In genomic region chr3:170062068-170062467, GRCh38 we compare ENCODE assay signal across 2 cellular contexts.
TF ChIP-seq lines count a peak whose summit lies in the region.

No MANE protein-coding gene starts in this region.

TF ChIP-seq in WTC11, 78 proteins besides CTCF, POLR2A, EP300 and RAD21:
- TF ChIP-seq IRF2 (CRISPR knock-in tag; IDR thresholded peaks at IDR 0.05; ENCODE audit: borderline replicate concordance, low read depth) (no peak), USF2 (CRISPR knock-in tag; IDR thresholded peaks at IDR 0.05) (no peak), E2F5 (CRISPR knock-in tag; IDR thresholded peaks at IDR 0.05) (no peak), NFYB (CRISPR knock-in tag; conservative IDR thresholded peaks at IDR 0.05; ENCODE audit: low read depth) (no peak), NFATC4 (CRISPR knock-in tag; IDR thresholded peaks at IDR 0.05) (no peak), ZNF396 (CRISPR knock-in tag; IDR thresholded peaks at IDR 0.05; ENCODE audit: borderline replicate concordance) (no peak), ZNF263 (CRISPR knock-in tag; IDR thresholded peaks at IDR 0.05; ENCODE audit: low read depth) (no peak), ZNF219 (CRISPR knock-in tag; IDR thresholded peaks at IDR 0.05; ENCODE audit: borderline replicate concordance) (no peak), HMGXB4 (CRISPR knock-in tag; IDR thresholded peaks at IDR 0.05) (no peak), GABPB1 (CRISPR knock-in tag; IDR thresholded peaks at IDR 0.05) (no peak), ZNF671 (CRISPR knock-in tag; IDR thresholded peaks at IDR 0.05) (no peak), NR1H2 (CRISPR knock-in tag; IDR thresholded peaks at IDR 0.05) (no peak), ERG (CRISPR knock-in tag; IDR thresholded peaks at IDR 0.05) (no peak), JAZF1 (CRISPR knock-in tag; IDR thresholded peaks at IDR 0.05) (no peak), HMGA2 (CRISPR knock-in tag; IDR thresholded peaks at IDR 0.05) (no peak), ZBTB21 (CRISPR knock-in tag; IDR thresholded peaks at IDR 0.05; ENCODE audit: borderline replicate concordance) (no peak), ZBTB43 (CRISPR knock-in tag; IDR thresholded peaks at IDR 0.05) (no peak), ZNF281 (CRISPR knock-in tag; IDR thresholded peaks at IDR 0.05) (no peak)

TF ChIP-seq in H1, 55 proteins besides CTCF, POLR2A, EP300 and RAD21:
- TF ChIP-seq JUN (IDR thresholded peaks at IDR 0.05; ENCODE audit: low read depth, low read length) = no peak
- TF ChIP-seq TAF1 (IDR thresholded peaks at IDR 0.05; ENCODE audit: low read depth, low read length) = no peak
- no peak for TF ChIP-seq EZH2 (IDR thresholded peaks at IDR 0.05; ENCODE audit: low read depth, low read length, severe bottlenecking)
- no peak for TF ChIP-seq HDAC6 (IDR thresholded peaks at IDR 0.05; ENCODE audit: low read depth, low read length)
- TF ChIP-seq MAX (IDR thresholded peaks at IDR 0.05) = no peak
- TF ChIP-seq CREB1 (IDR thresholded peaks at IDR 0.05) = no peak
- TF ChIP-seq RBBP5 (IDR thresholded peaks at IDR 0.05; ENCODE audit: borderline replicate concordance, low read depth, low read length) = no peak
- TF ChIP-seq RNF2 (IDR thresholded peaks at IDR 0.05; ENCODE audit: borderline replicate concordance, low read depth, low read length, missing control alignments, poor library complexity, severe bottlenecking) = no peak
- TF ChIP-seq SP1 (IDR thresholded peaks at IDR 0.05; ENCODE audit: low read depth, low read length) = no peak
- TF ChIP-seq ATF3 (IDR thresholded peaks at IDR 0.05; ENCODE audit: insufficient read depth, low read depth, low read length) = no peak
- TF ChIP-seq PHF8 (conservative IDR thresholded peaks at IDR 0.05; ENCODE audit: low read depth, low read length) = no peak
- no peak for TF ChIP-seq POU5F1 (IDR thresholded peaks at IDR 0.05; ENCODE audit: low read depth, low read length)
- no peak for TF ChIP-seq NANOG (IDR thresholded peaks at IDR 0.05; ENCODE audit: insufficient read depth, low read depth, low read length, poor library complexity, severe bottlenecking)
- no peak for TF ChIP-seq CHD7 (IDR thresholded peaks at IDR 0.05; ENCODE audit: insufficient replicate concordance, low read length)
- TF ChIP-seq SP2 (IDR thresholded peaks at IDR 0.05; ENCODE audit: low read length) = no peak
- TF ChIP-seq JUND (IDR thresholded peaks at IDR 0.05; ENCODE audit: low read length) = no peak
- no peak for TF ChIP-seq CTBP2 (IDR thresholded peaks at IDR 0.05; ENCODE audit: borderline replicate concordance, insufficient read depth, insufficient read length, low read length)
- no peak for TF ChIP-seq CBX8 (IDR thresholded peaks at IDR 0.05; ENCODE audit: borderline replicate concordance, low read depth, low read length)
- TF ChIP-seq SAP30 (IDR thresholded peaks at IDR 0.05; ENCODE audit: insufficient read depth, insufficient replicate concordance, low read length) = no peak
- no peak for TF ChIP-seq TBP (IDR thresholded peaks at IDR 0.05; ENCODE audit: low read depth, low read length)
